9 cellular contexts compared by ENCODE assay signal in the genomic region with DNA sequence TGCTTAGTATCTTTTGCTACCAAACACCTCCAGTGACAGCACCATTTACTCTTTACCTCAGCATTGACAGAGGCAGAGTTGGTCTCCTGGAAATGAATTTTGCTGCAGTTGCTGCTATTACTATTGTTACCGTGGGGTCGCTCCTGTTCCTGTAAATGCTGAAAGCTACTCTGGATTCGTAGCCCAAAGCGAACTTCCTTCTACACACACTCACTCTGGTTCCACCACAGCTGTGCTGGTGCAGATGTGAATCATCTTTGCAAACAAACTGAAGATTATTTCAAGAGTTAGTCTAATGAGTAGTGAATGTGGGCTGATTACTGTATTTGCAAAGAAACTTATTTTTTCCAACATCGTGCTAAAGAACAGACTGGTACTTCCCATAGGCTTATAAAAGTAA.
DNase-seq lines count a peak whose midpoint lies in the region; ATAC-seq and TF ChIP-seq lines count a peak whose summit lies in the region.
"Had no signal": no experiment of that assay in that cellular context is flagged by ENCODE, and none has a peak within 500 bp of the region (broad histone marks: within the 10 kb centered on the region; RNA-seq: fewer than 3 reads in every experiment).

No MANE protein-coding gene starts in this region.

- H3K27ac ChIP-seq in GM23338 (ENCODE audit: low read depth): no peak overlapping the region
- peak overlapping the region; percentile 99 for H3K27ac ChIP-seq in OCI-LY1 (ENCODE audit: low read depth, low read length, poor library complexity, severe bottlenecking)
- no peak overlapping the region for H3K27ac ChIP-seq in foreskin keratinocyte
- H3K27ac ChIP-seq: gastroesophageal sphincter had no signal

- H3F3A ChIP-seq in GM23338 (replicated peaks; ENCODE audit: low read depth): no peaks in the 10 kb centered on the region
- peaks cover 2% of the 10 kb centered on the region; the same call in 1 of the 2 replicates for H3F3A ChIP-seq in OCI-LY1 (ENCODE audit: insufficient read depth, low read length)

- H4K20me1 ChIP-seq in GM23338 (replicated peaks; ENCODE audit: insufficient read depth): no peaks in the 10 kb centered on the region
- no peaks in the 10 kb centered on the region for H4K20me1 ChIP-seq in OCI-LY1 (ENCODE audit: insufficient read depth, low read length)

- peak; percentile 45 for DNase-seq in DMS53 treated with DMSO at 0.1 percent for 48 hours (lab: John Stamatoyannopoulos, UW; ENCODE audit: unreplicated experiment)
- DNase-seq in GM23338 (ENCODE audit: low spot score): no peak
- peak; percentile 20 to 25 for DNase-seq in foreskin keratinocyte
- no peak for DNase-seq in HUDEP-2 (lab: John Stamatoyannopoulos, UW; ENCODE audit: unreplicated experiment in 76 of 76)
- no peak for DNase-seq in DMS 273 treated with DMSO at 0.1 percent for 48 hours (lab: John Stamatoyannopoulos, UW)

- no peaks in the 10 kb centered on the region; the same call in 2 of the 3 replicates for H3K4me1 Mint-ChIP-seq in GM23338

- peaks cover 5% of the 10 kb centered on the region; the same call in 1 of the 3 replicates for H3K36me3 Mint-ChIP-seq in GM23338 (ENCODE audit: low read depth)

- ATAC-seq in GM23338 (no peak), foreskin keratinocyte (no peak), HG03457 (IDR thresholded peaks at IDR 0.05; ENCODE audit: unreplicated experiment) (no peak), HG03097 (IDR thresholded peaks at IDR 0.05; ENCODE audit: low FRiP score, unreplicated experiment) (no peak)
- ATAC-seq: gastroesophageal sphincter had no signal

- H3K9me3 Mint-ChIP-seq in GM23338: peaks cover 8% of the 10 kb centered on the region; the same call in 2 of the 3 replicates

- H3K27me3 ChIP-seq in GM23338 (ENCODE audit: insufficient read depth): no peaks in the 10 kb centered on the region
- H3K27me3 ChIP-seq in OCI-LY1 (ENCODE audit: insufficient read depth, low read length): no peaks in the 10 kb centered on the region
- H3K27me3 ChIP-seq in foreskin keratinocyte: no peaks in the 10 kb centered on the region
- H3K27me3 ChIP-seq: gastroesophageal sphincter had no signal

- H3K4me3 ChIP-seq in GM23338 (no peak overlapping the region), OCI-LY1 (ENCODE audit: low read depth, low read length, poor library complexity, severe bottlenecking) (no peak overlapping the region)
- H3K4me3 ChIP-seq: gastroesophageal sphincter had no signal

- H3K4me2 ChIP-seq in GM23338 (no peak overlapping the region), OCI-LY1 (ENCODE audit: low read length) (peak overlapping the region; percentile 20; the same call in 1 of the 2 replicates)

- H3K4me1 ChIP-seq in GM23338 (ENCODE audit: insufficient read depth) (no peaks in the 10 kb centered on the region), OCI-LY1 (ENCODE audit: insufficient read depth, low read length, severe bottlenecking) (peaks cover 74% of the 10 kb centered on the region), foreskin keratinocyte (no peaks in the 10 kb centered on the region)
- H3K4me1 ChIP-seq: gastroesophageal sphincter had no signal

- H3K79me2 ChIP-seq in GM23338 (replicated peaks; ENCODE audit: insufficient read depth) (no peaks in the 10 kb centered on the region), OCI-LY1 (ENCODE audit: insufficient read depth, low read length) (no peaks in the 10 kb centered on the region)

- no peaks in the 10 kb centered on the region for H3K27me3 Mint-ChIP-seq in GM23338 (ENCODE audit: insufficient read depth, low read depth, poor library complexity)

- TF ChIP-seq CTCF in GM23338 (conservative IDR thresholded peaks at IDR 0.05; ENCODE audit: low read depth in 2 of 2) (0 out of 4 replicates have a peak, but pooled peaks of 1 of the 2 experiments have one; percentile 11), OCI-LY1 (IDR thresholded peaks at IDR 0.05; ENCODE audit: low read length) (peak; percentile 70), foreskin keratinocyte (conservative IDR thresholded peaks at IDR 0.05) (no peak)

- H3K9ac ChIP-seq in OCI-LY1 (ENCODE audit: low read length): peak overlapping the region; percentile 64

- H3K9me2 ChIP-seq in GM23338 (ENCODE audit: insufficient read depth) (peaks cover 5% of the 10 kb centered on the region; the same call in 1 of the 2 replicates), OCI-LY1 (ENCODE audit: low read depth, low read length) (no peaks in the 10 kb centered on the region)

- H3K27ac Mint-ChIP-seq in GM23338: no peak overlapping the region

- no peak overlapping the region for H3K4me3 Mint-ChIP-seq in GM23338

- 0 out of 2 replicates have a peak, but pooled peaks cover 3% of the 10 kb centered on the region for H3K9me3 ChIP-seq in OCI-LY1 (ENCODE audit: low read length)
- H3K9me3 ChIP-seq: gastroesophageal sphincter had no signal

- H2AFZ ChIP-seq in GM23338 (peak overlapping the region; percentile 45; the same call in 1 of the 2 replicates), OCI-LY1 (ENCODE audit: low read length) (no peak overlapping the region)

- no peaks in the 10 kb centered on the region; the same call in 1 of the 2 replicates for H3K36me3 ChIP-seq in GM23338 (ENCODE audit: insufficient read depth)
- peaks cover 13% of the 10 kb centered on the region; the same call in 1 of the 2 replicates for H3K36me3 ChIP-seq in OCI-LY1 (ENCODE audit: insufficient read depth, low read length)
- H3K36me3 ChIP-seq: gastroesophageal sphincter had no signal

TF ChIP-seq in GM23338, 12 proteins besides CTCF, POLR2A, EP300 and RAD21:
- TF ChIP-seq EZH2 (IDR thresholded peaks at IDR 0.05; ENCODE audit: low read depth, unreplicated experiment): no peak
- no peak for TF ChIP-seq STAT1 (IDR thresholded peaks at IDR 0.05; ENCODE audit: unreplicated experiment)
- TF ChIP-seq ZNF462 (CRISPR knock-in tag; IDR thresholded peaks at IDR 0.05): no peak
TF ChIP-seq in GM23338: peak in this region for 0.

Comparison
In these comparisons a context has a peak if more than half of its experiments do, and no peak if none do; other contexts are left out.
1. DNase-seq: peak in DMS53 treated with DMSO at 0.1 percent for 48 hours (single experiment) and foreskin keratinocyte (2 of 2); none in GM23338 (single experiment), HUDEP-2 (0 of 76) and DMS 273 treated with DMSO at 0.1 percent for 48 hours (single experiment).